Comparison of ENCODE assay signal across 1 cellular context in the genomic region with DNA sequence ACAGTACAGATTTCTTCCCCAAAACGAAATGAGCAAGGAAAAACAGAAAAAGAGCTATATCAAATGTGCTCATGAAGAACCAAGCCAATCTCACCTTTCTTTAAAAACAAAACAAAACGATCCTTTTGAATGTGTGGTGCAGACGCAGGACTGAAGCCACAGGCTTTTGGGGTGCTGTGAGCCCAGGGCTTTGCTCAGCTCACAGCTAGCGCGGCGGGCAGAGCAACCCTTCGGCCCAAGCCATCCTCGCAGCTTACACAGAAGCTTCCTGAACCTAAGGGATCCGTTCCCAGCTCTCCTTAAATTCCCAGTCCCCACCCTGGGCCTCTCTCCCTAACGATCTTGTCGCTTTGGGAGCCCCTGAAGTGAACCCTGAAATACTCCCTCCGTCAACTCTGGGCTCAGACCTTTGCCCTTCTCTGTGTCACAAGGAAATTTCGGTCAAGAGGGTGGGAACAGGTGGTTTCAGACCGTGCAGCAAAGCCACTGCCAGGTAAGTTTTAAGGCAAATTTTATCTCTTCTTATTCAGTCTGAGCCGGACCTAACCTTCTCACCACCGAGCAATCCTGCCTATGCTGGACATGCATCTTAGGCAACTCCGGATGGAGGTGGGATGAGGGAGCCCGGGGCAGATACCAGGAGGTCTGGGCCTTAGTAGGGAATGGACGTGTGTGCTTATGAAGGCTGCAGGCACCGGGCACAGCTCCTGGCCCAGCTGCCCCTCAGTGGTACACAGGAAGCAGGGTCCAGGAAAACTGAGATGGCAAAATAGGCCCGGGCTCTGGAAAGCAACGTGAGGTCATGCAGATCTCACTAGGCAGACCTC.
TF ChIP-seq lines count a peak whose summit lies in the region.

No MANE protein-coding gene starts in this region.

TF ChIP-seq in endothelial cell of umbilical vein, 7 proteins besides CTCF, POLR2A, EP300 and RAD21:
- TF ChIP-seq POLR2AphosphoS5 (IDR thresholded peaks at IDR 0.05; ENCODE audit: insufficient read depth, low read depth, low read length) (no peak), FOS (IDR thresholded peaks at IDR 0.05; ENCODE audit: borderline replicate concordance, insufficient read depth, low read length) (no peak)
